20 cellular contexts compared by ENCODE assay signal in genomic region chr20:19897891-19898290, GRCh38.
"Had no signal": no experiment of that assay in that cellular context is flagged by ENCODE, and none has a peak within 500 bp of the region (broad histone marks: within the 10 kb centered on the region; RNA-seq: fewer than 3 reads in every experiment).

No MANE protein-coding gene starts in this region.

- DNase-seq: cortex of kidney; dorsolateral prefrontal cortex; effector CD8-positive, alpha-beta T cell; esophagus squamous epithelium; kidney; left cardiac atrium; left ventricle myocardium inferior; mesendoderm; naive thymus-derived CD8-positive, alpha-beta T cell; right lobe of liver; stimulated activated CD4-positive, alpha-beta T cell treated with anti-CD3 and anti-CD28 coated beads, Interleukin-2, amount 100 ng/mL, for 24 hours; stimulated activated naive CD4-positive, alpha-beta T cell; stomach; substantia nigra; transverse colon had no signal

- H3K36me3 ChIP-seq: neutrophil, thoracic aorta had no signal

- H3K4me3 ChIP-seq: dorsolateral prefrontal cortex, esophagus squamous epithelium, left ventricle myocardium inferior, lung, right lobe of liver, skin epidermis, stomach, thoracic aorta, transverse colon had no signal

- H3K4me1 ChIP-seq: right lobe of liver had no signal

- H3K27ac ChIP-seq: dorsolateral prefrontal cortex, esophagus squamous epithelium, left ventricle myocardium inferior, neutrophil, right lobe of liver, skin epidermis, stomach, thoracic aorta, transverse colon had no signal

- H3K9me3 ChIP-seq: neutrophil, right lobe of liver, thoracic aorta had no signal

- H3K4me1 Mint-ChIP-seq: central memory CD8-positive, alpha-beta T cell had no signal

- H3K4me3 Mint-ChIP-seq: central memory CD8-positive, alpha-beta T cell; naive thymus-derived CD8-positive, alpha-beta T cell had no signal

- H3K27ac Mint-ChIP-seq: naive thymus-derived CD8-positive, alpha-beta T cell had no signal

- H3K27me3 ChIP-seq: dorsolateral prefrontal cortex, esophagus squamous epithelium, neutrophil, right lobe of liver, stomach, transverse colon had no signal
